ENCODE assay signal across 12 cellular contexts in the genomic region with DNA sequence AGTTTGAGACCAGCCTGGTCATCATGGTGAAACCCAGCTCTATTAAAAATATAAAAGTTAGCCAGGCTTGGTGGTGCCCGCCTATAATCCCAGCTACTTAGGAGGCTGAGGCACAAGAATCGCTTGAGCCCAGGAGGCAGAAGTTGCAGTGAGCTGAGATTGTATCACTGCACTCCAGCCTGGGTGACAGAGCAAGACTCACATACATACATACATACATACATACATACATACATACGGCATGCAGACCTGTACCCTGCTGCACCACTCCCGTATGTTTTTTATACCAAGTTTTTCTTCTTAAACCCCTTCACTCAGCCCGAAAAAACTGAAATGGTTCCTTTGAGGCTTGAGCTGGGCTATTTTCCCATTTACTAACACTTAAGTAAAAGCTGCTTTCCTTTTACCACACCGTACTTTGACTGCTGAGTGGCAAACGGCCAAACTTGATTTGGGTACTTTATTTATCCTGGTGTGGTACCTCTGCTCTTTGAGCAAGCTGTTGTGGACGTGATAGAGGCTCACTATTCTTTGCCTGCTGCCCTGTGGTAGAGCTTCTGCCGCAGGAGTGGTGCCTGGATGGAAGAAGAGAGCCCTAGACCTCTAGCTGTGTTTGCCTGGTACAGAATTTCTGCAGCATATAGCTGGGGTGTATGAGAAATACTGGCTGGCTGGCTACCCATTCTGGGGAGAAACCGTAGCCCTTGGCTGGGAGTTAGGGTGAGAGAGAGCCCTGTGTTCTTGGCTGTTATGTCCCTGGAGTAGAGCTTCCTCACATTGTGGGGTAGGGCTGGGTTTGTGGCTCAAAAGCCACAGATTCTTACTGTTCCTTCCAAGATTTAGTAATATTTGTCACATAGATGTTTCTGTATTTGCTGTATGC. TPM values are rescaled to one million over a fixed set of nuclear protein-coding genes. Genes with fewer than 3 reads are reported as not detected.
DNase-seq lines count a peak whose midpoint lies in the region; ATAC-seq, FAIRE-seq and TF ChIP-seq lines count a peak whose summit lies in the region.
"Had no signal": no experiment of that assay in that cellular context is flagged by ENCODE, and none has a peak within 500 bp of the region (broad histone marks: within the 10 kb centered on the region; RNA-seq: fewer than 3 reads in every experiment).

No MANE protein-coding gene starts in this region.

- H3K9ac ChIP-seq in HepG2 (ENCODE audit: insufficient read depth, low read depth, low read length), result no peak overlapping the region
- no peak overlapping the region for H3K9ac ChIP-seq in endodermal cell (ENCODE audit: extremely low read depth, low read length, poor library complexity, severe bottlenecking)

- H3K4me1 Mint-ChIP-seq in endodermal cell (peaks cover 16% of the 10 kb centered on the region), mesothelial cell of epicardium (peaks cover 6% of the 10 kb centered on the region)

- DNase-seq in right lobe of liver (no peak), HepG2 (ENCODE audit: low spot score) (no peak), endodermal cell (no peak), mesothelial cell of epicardium (ENCODE audit: low spot score in 2 of 2, unreplicated experiment in 2 of 2) (no peak), aorta (no peak), GM10266 (ENCODE audit: extremely low spot score) (no peak), C1 segment of cervical spinal cord (lab: John Stamatoyannopoulos, UW) (no peak)
- no peak for DNase-seq in stimulated activated naive CD4-positive, alpha-beta T cell (lab: John Stamatoyannopoulos, UW)
- DNase-seq: activated CD8-positive, alpha-beta memory T cell treated with anti-CD3 and anti-CD28 coated beads, Interleukin-2, amount 50 U/mL, for 48 hours; NCI-H1930 had no signal

- peaks cover 57% of the 10 kb centered on the region for H3K79me2 ChIP-seq in HepG2 (ENCODE audit: insufficient read depth, low read length)

- no peak overlapping the region for H2AFZ ChIP-seq in HepG2 (ENCODE audit: low read length)

- no peaks in the 10 kb centered on the region for H3K9me3 Mint-ChIP-seq in endodermal cell
- no peaks in the 10 kb centered on the region for H3K9me3 Mint-ChIP-seq in mesothelial cell of epicardium
- H3K9me3 Mint-ChIP-seq: central memory CD8-positive, alpha-beta T cell; natural killer cell treated with Interleukin-12 subunit alpha and Interleukin-12 subunit beta and Interleukin-15 and Interleukin-18, amount 100 ng/mL, for 72 hours had no signal

- H3K27me3 Mint-ChIP-seq in endodermal cell (ENCODE audit: insufficient read depth), result no peaks in the 10 kb centered on the region
- H3K27me3 Mint-ChIP-seq in mesothelial cell of epicardium (ENCODE audit: low read depth), result no peaks in the 10 kb centered on the region
- H3K27me3 Mint-ChIP-seq: central memory CD8-positive, alpha-beta T cell; natural killer cell treated with Interleukin-12 subunit alpha and Interleukin-12 subunit beta and Interleukin-15 and Interleukin-18, amount 100 ng/mL, for 72 hours had no signal

- no peak overlapping the region for H3K4me2 ChIP-seq in HepG2 (ENCODE audit: low read depth, low read length)

- H3K4me3 Mint-ChIP-seq in endodermal cell (no peak overlapping the region), mesothelial cell of epicardium (no peak overlapping the region)
- H3K4me3 Mint-ChIP-seq: central memory CD8-positive, alpha-beta T cell; natural killer cell treated with Interleukin-12 subunit alpha and Interleukin-12 subunit beta and Interleukin-15 and Interleukin-18, amount 100 ng/mL, for 72 hours had no signal

- TF ChIP-seq EP300 in HepG2 (IDR thresholded peaks at IDR 0.05; ENCODE audit: low read depth in 2 of 2, low read length in 2 of 2), result no peak
- no peak for TF ChIP-seq EP300 in HepG2 (CRISPR knock-in tag; IDR thresholded peaks at IDR 0.05; ENCODE audit: borderline replicate concordance)

- peaks cover 4% of the 10 kb centered on the region for H3K36me3 Mint-ChIP-seq in endodermal cell (ENCODE audit: low read depth)
- no peaks in the 10 kb centered on the region for H3K36me3 Mint-ChIP-seq in mesothelial cell of epicardium
- H3K36me3 Mint-ChIP-seq: natural killer cell treated with Interleukin-12 subunit alpha and Interleukin-12 subunit beta and Interleukin-15 and Interleukin-18, amount 100 ng/mL, for 72 hours had no signal

- H3K36me3 ChIP-seq in right lobe of liver (no peaks in the 10 kb centered on the region), HepG2 (replicated peaks in 1 of 2; ENCODE audit: control insufficient read depth in 1 of 2, insufficient read depth in 2 of 2, low read length in 2 of 2) (no peaks in the 10 kb centered on the region; a peak in 1 of 5 replicates), endodermal cell (ENCODE audit: control insufficient read depth, insufficient read depth, low read length) (no peaks in the 10 kb centered on the region), aorta (ENCODE audit: control insufficient read depth in 1 of 2, insufficient read depth in 2 of 2, low read length in 1 of 2) (no peaks in the 10 kb centered on the region)

- no peak for TF ChIP-seq POLR2A in right lobe of liver (IDR thresholded peaks at IDR 0.05)
- TF ChIP-seq POLR2A in HepG2 (IDR thresholded peaks at IDR 0.05; ENCODE audit: insufficient read depth in 1 of 2, low read depth in 2 of 2, low read length in 2 of 2), result no peak

- in situ Hi-C loops in HepG2 (cut with HindIII; ENCODE audit: extremely low pct_ligation_motif_present, low pct_unique_long_range_greater_than_20kb), result no loop called here

- no peaks in the 10 kb centered on the region for H4K20me1 ChIP-seq in HepG2 (ENCODE audit: insufficient read depth, low read length)

- H3K4me3 ChIP-seq in right lobe of liver (no peak overlapping the region), HepG2 (replicated peaks in 1 of 3; ENCODE audit: insufficient read depth in 1 of 3, low read depth in 2 of 3, low read length in 3 of 3) (no peak overlapping the region), endodermal cell (ENCODE audit: low read length) (no peak overlapping the region), aorta (ENCODE audit: low read length in 2 of 2) (no peak overlapping the region)

- POLR2A ChIA-PET in HepG2 (lab: Yijun Ruan, JAX), result interaction anchor here (0.7 to 1.7 kb wide), 2 partner anchors 20 to 28 kb away, joined by 3 to 9 read pairs; partner anchors contain the start of gene DIMT1

- H3K27ac Mint-ChIP-seq in endodermal cell, result peak overlapping the region; percentile 59
- H3K27ac Mint-ChIP-seq in mesothelial cell of epicardium, result peak overlapping the region; percentile 24

- ATAC-seq in right lobe of liver, result peak; percentile 50 to 68 (median 60)
- no peak for ATAC-seq in HepG2
- peak; percentile 61 for ATAC-seq in aorta (ENCODE audit: low FRiP score)

- CTCF ChIA-PET in HepG2 (lab: Yijun Ruan, JAX; ENCODE audit: low intra/inter-chr PET ratio, low total read pairs), result no interaction called here

- no peak for FAIRE-seq in HepG2 (lab: Jason Lieb, UNC)

- H3K9me3 ChIP-seq in right lobe of liver (peaks cover 0 to 3% (median 0%) of the 10 kb centered on the region in 4 donors), HepG2 (ENCODE audit: low read length) (no peaks in the 10 kb centered on the region), endodermal cell (ENCODE audit: control insufficient read depth, low read length) (no peaks in the 10 kb centered on the region), aorta (ENCODE audit: control insufficient read depth, low read length) (no peaks in the 10 kb centered on the region)

- TF ChIP-seq CTCF in right lobe of liver (IDR thresholded peaks at IDR 0.05) (no peak), HepG2 (CRISPR knock-in tag; IDR thresholded peaks at IDR 0.05) (no peak), endodermal cell (conservative IDR thresholded peaks at IDR 0.05) (no peak), mesothelial cell of epicardium (IDR thresholded peaks at IDR 0.05; ENCODE audit: unreplicated experiment) (no peak), GM10266 (IDR thresholded peaks at IDR 0.05; ENCODE audit: control insufficient read depth, insufficient read depth, low read depth, missing control alignments) (no peak)

- BruUV-seq in HepG2 (replicated peaks; lab: Mats Ljungman, UMichigan), result no TSS peak

- H3K27me3 ChIP-seq in right lobe of liver (no peaks in the 10 kb centered on the region), HepG2 (ENCODE audit: control insufficient read depth in 1 of 2, insufficient read depth in 2 of 2, low read length in 2 of 2) (no peaks in the 10 kb centered on the region), endodermal cell (ENCODE audit: control insufficient read depth, insufficient read depth, low read length, poor library complexity, severe bottlenecking) (no peaks in the 10 kb centered on the region), aorta (ENCODE audit: control insufficient read depth in 1 of 2, insufficient read depth in 2 of 2, low read length in 1 of 2) (no peaks in the 10 kb centered on the region)

- H3K27ac ChIP-seq in right lobe of liver (peak overlapping the region in 1 of 3 donors; percentile 44), HepG2 (ENCODE audit: extremely low read length, insufficient read depth, low read length) (no peak overlapping the region), endodermal cell (ENCODE audit: low read depth, low read length) (no peak overlapping the region), aorta (ENCODE audit: low read depth in 1 of 2, low read length in 2 of 2) (no peak overlapping the region)

- 60% methylated on average over 7 of the region's 10 CpGs for WGBS in right lobe of liver (ENCODE audit: insufficient coverage, low coverage, low lambda C conversion rate, missing lambda C conversion rate)
- 92% methylated on average over 8 of the region's 10 CpGs for WGBS in HepG2 (ENCODE audit: low lambda C conversion rate)
- 89 to 90% methylated on average over 8 to 10 of the region's 10 CpGs for WGBS in endodermal cell (ENCODE audit: insufficient coverage in 1 of 2, insufficient read length in 1 of 2), 2 experiments
- 51 to 57% methylated on average over 10 of the region's 10 CpGs for WGBS in aorta, 2 donors

- intact Hi-C loops in right lobe of liver (cut with DNase I) (no loop called here), HepG2 (cut with micrococcal nuclease; ENCODE audit: unreplicated experiment) (no loop called here), aorta (cut with DNase I) (no loop called here)

- H3K4me1 ChIP-seq in right lobe of liver (peaks cover 0 to 13% (median 5%) of the 10 kb centered on the region in 4 donors), HepG2 (ENCODE audit: insufficient read depth, low read length) (no peaks in the 10 kb centered on the region), endodermal cell (ENCODE audit: control insufficient read depth, insufficient read depth, low read length) (no peaks in the 10 kb centered on the region), aorta (ENCODE audit: control insufficient read depth in 1 of 2, insufficient read depth in 2 of 2, low read length in 2 of 2) (no peaks in the 10 kb centered on the region)

- no peak for TF ChIP-seq RAD21 in HepG2 (CRISPR knock-in tag; IDR thresholded peaks at IDR 0.05)

RNA-seq across cellular contexts. Expression of gene IPO11, which starts 19.4 kb away (rescaled TPM):
- total RNA-seq in right lobe of liver (10 to 100 TPM in 4 of 6 experiments, 1 to 10 TPM in 2; 8.3 to 15.7 (median 13.6) TPM), HepG2 (2016; rRNA removed; fragmentation: Illumina TruSeq; extraction: Trizol) (24.4 and 47.3 TPM in 2 replicates), endodermal cell (10 to 100 TPM; 51.6 to 55.8 TPM), mesothelial cell of epicardium (31.9 to 37.6 TPM (median 33.5 TPM) in 3 replicates), aorta (10 to 100 TPM; 26.4 to 41.2 TPM)
- total RNA-seq in HepG2 (2016; cell fraction: cytosol; rRNA removed; fragmentation: Illumina TruSeq; extraction: Trizol; ENCODE audit: low read depth), result 10.6 and 12.3 TPM in 2 replicates
- total RNA-seq in HepG2 (2016; cell fraction: insoluble cytoplasmic fraction; rRNA removed; fragmentation: Illumina TruSeq; extraction: Trizol), result 23.4 and 45.3 TPM in 2 replicates
- total RNA-seq in HepG2 (2016; cell fraction: membrane; rRNA removed; fragmentation: Illumina TruSeq; extraction: Trizol), result 12.7 and 15.4 TPM in 2 replicates
- 34.8 and 41.2 TPM in 2 replicates for total RNA-seq in HepG2 (2016; cell fraction: nucleus; rRNA removed; fragmentation: Illumina TruSeq; extraction: Trizol)
- polyA plus RNA-seq in HepG2 (2011; rRNA removed) (10.2 and 13.9 TPM in 2 replicates), aorta (1 to 10 TPM; 5.0 to 5.5 TPM)
- 6.4 and 8.3 TPM in 2 replicates for polyA plus RNA-seq in HepG2 (2011; cell fraction: cytosol; rRNA removed)
- 10.3 and 11.5 TPM in 2 replicates for polyA plus RNA-seq in HepG2 (2011; cell fraction: nucleus; rRNA removed)
- polyA plus RNA-seq in HepG2 (2012), result 9.1 and 15.2 TPM in 2 replicates
- 2.4 and 3.1 TPM in 2 replicates for polyA plus RNA-seq in HepG2 (2016; cell fraction: cytosol; fragmentation: Illumina TruSeq; extraction: Trizol; ENCODE audit: low read depth)
- polyA plus RNA-seq in HepG2 (2016; cell fraction: insoluble cytoplasmic fraction; fragmentation: Illumina TruSeq; extraction: Trizol; ENCODE audit: low read depth), result 40.1 and 41.1 TPM in 2 replicates
- polyA plus RNA-seq in HepG2 (2016; cell fraction: membrane; fragmentation: Illumina TruSeq; extraction: Trizol; ENCODE audit: low read depth), result 7.4 and 8.0 TPM in 2 replicates
- 22.7 and 26.1 TPM in 2 replicates for polyA plus RNA-seq in HepG2 (2016; cell fraction: nucleus; fragmentation: Illumina TruSeq; extraction: Trizol; ENCODE audit: insufficient read depth, low read depth)
- 50.9 and 137 TPM in 2 replicates for polyA minus RNA-seq in HepG2 (2011; rRNA and poly(A)+ RNA removed; ENCODE audit: low replicate concordance)
- polyA minus RNA-seq in HepG2 (2011; cell fraction: cytosol; rRNA and poly(A)+ RNA removed), result 18.5 and 25.1 TPM in 2 replicates
- polyA minus RNA-seq in HepG2 (2011; cell fraction: nucleus; rRNA and poly(A)+ RNA removed), result 65.4 and 66.4 TPM in 2 replicates
- 23.9 TPM for polyA plus RNA-seq in endodermal cell (2013, experiment 1 of 2)
- polyA plus RNA-seq in endodermal cell (2013, experiment 2 of 2), result 26.5 TPM

RNA-seq across cellular contexts. Expression of gene DIMT1, which starts 28.3 kb away (rescaled TPM):
- total RNA-seq in right lobe of liver (10 to 100 TPM in 2 of 6 experiments, 1 to 10 TPM in 4; 3.5 to 14.4 (median 8.9) TPM), HepG2 (2016; rRNA removed; fragmentation: Illumina TruSeq; extraction: Trizol) (35.2 and 37.7 TPM in 2 replicates), endodermal cell (10 to 100 TPM; 22.7 to 25.6 TPM), mesothelial cell of epicardium (21.9 to 22.5 TPM (median 22.0 TPM) in 3 replicates), aorta (10 to 100 TPM; 23.1 to 25.5 TPM)
- total RNA-seq in HepG2 (2016; cell fraction: cytosol; rRNA removed; fragmentation: Illumina TruSeq; extraction: Trizol; ENCODE audit: low read depth), result 10.4 and 10.7 TPM in 2 replicates
- total RNA-seq in HepG2 (2016; cell fraction: insoluble cytoplasmic fraction; rRNA removed; fragmentation: Illumina TruSeq; extraction: Trizol), result 33.8 and 43.5 TPM in 2 replicates
- total RNA-seq in HepG2 (2016; cell fraction: membrane; rRNA removed; fragmentation: Illumina TruSeq; extraction: Trizol), result 21.0 and 22.5 TPM in 2 replicates
- 22.1 and 23.5 TPM in 2 replicates for total RNA-seq in HepG2 (2016; cell fraction: nucleus; rRNA removed; fragmentation: Illumina TruSeq; extraction: Trizol)
- polyA plus RNA-seq in HepG2 (2011; rRNA removed) (13.8 and 16.1 TPM in 2 replicates), aorta (10 to 100 TPM; 17.9 to 18.8 TPM)
- polyA plus RNA-seq in HepG2 (2011; cell fraction: cytosol; rRNA removed), result 10.3 and 16.4 TPM in 2 replicates
- 10.8 and 14.2 TPM in 2 replicates for polyA plus RNA-seq in HepG2 (2011; cell fraction: nucleus; rRNA removed)
- polyA plus RNA-seq in HepG2 (2012), result 16.2 and 18.3 TPM in 2 replicates
- 9.1 and 9.3 TPM in 2 replicates for polyA plus RNA-seq in HepG2 (2016; cell fraction: cytosol; fragmentation: Illumina TruSeq; extraction: Trizol; ENCODE audit: low read depth)
- 38.7 and 41.2 TPM in 2 replicates for polyA plus RNA-seq in HepG2 (2016; cell fraction: insoluble cytoplasmic fraction; fragmentation: Illumina TruSeq; extraction: Trizol; ENCODE audit: low read depth)
- 11.7 and 12.2 TPM in 2 replicates for polyA plus RNA-seq in HepG2 (2016; cell fraction: membrane; fragmentation: Illumina TruSeq; extraction: Trizol; ENCODE audit: low read depth)
- polyA plus RNA-seq in HepG2 (2016; cell fraction: nucleus; fragmentation: Illumina TruSeq; extraction: Trizol; ENCODE audit: insufficient read depth, low read depth), result 34.2 and 34.5 TPM in 2 replicates
- 9.3 and 9.5 TPM in 2 replicates for polyA minus RNA-seq in HepG2 (2011; rRNA and poly(A)+ RNA removed; ENCODE audit: low replicate concordance)
- 8.7 and 9.2 TPM in 2 replicates for polyA minus RNA-seq in HepG2 (2011; cell fraction: cytosol; rRNA and poly(A)+ RNA removed)
- polyA minus RNA-seq in HepG2 (2011; cell fraction: nucleus; rRNA and poly(A)+ RNA removed), result 21.5 and 22.4 TPM in 2 replicates
- polyA plus RNA-seq in endodermal cell (2013, experiment 1 of 2), result 28.6 TPM
- 25.9 TPM for polyA plus RNA-seq in endodermal cell (2013, experiment 2 of 2)
